In the genomic region with DNA sequence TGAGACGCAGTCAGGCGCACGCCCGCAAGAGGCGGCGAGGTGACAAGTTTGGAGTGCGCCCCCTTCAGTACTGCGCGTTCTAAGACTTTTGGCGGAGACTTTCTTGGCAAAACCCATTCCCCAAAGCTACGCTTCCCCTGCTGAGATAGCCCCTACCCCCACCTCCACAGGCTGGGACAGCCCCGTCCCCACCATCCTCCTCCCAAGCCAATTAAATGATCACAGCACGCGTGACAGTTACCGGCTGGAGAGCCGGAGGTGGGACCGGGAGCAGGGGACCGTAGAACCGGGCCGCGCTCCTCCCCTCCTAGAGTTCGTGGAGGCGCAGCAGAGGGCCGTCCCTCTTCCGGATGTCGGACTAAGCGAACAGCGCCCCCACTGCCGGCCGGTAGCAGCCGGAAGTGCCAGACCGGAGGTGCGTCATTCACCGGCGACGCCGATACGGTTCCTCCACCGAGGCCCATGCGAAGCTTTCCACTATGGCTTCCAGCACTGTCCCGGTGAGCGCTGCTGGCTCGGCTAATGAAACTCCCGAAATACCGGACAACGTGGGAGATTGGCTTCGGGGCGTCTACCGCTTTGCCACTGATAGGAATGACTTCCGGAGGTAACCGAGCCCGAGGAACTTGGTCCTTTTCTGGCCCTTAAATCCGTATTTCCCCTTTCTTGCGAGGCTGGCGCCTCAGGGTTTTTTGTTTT, we compare ENCODE assay signal across 1 cellular context.
A peak's percentile ranks its signal among the peaks of the same experiment; 100 is the strongest.
TF ChIP-seq lines count a peak whose summit lies in the region.

A gene (plus strand): TSS at position 476 of the 699 bp plus-strand sequence. CDS start 4 bp downstream, at position 480.

TF ChIP-seq in HepG2, 621 proteins besides CTCF, POLR2A, EP300 and RAD21 (continued from another document and continues in another):
- peak; percentile 96 for TF ChIP-seq SIN3A (IDR thresholded peaks at IDR 0.05; ENCODE audit: borderline replicate concordance, low read depth, low read length)
- TF ChIP-seq MBNL3 (CRISPR knock-in tag; conservative IDR thresholded peaks at IDR 0.05): no peak
- TF ChIP-seq, protein P1, sequence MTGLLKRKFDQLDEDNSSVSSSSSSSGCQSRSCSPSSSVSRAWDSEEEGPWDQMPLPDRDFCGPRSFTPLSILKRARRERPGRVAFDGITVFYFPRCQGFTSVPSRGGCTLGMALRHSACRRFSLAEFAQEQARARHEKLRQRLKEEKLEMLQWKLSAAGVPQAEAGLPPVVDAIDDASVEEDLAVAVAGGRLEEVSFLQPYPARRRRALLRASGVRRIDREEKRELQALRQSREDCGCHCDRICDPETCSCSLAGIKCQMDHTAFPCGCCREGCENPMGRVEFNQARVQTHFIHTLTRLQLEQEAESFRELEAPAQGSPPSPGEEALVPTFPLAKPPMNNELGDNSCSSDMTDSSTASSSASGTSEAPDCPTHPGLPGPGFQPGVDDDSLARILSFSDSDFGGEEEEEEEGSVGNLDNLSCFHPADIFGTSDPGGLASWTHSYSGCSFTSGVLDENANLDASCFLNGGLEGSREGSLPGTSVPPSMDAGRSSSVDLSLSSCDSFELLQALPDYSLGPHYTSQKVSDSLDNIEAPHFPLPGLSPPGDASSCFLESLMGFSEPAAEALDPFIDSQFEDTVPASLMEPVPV (CRISPR knock-in tag; IDR thresholded peaks at IDR 0.05): no peak
- TF ChIP-seq ZSCAN20 (CRISPR knock-in tag; IDR thresholded peaks at IDR 0.05; ENCODE audit: borderline replicate concordance): no peak
- TF ChIP-seq ZNF501 (CRISPR knock-in tag; IDR thresholded peaks at IDR 0.05): peak; percentile 93
- TF ChIP-seq SNRNP70 (IDR thresholded peaks at IDR 0.05; ENCODE audit: low read depth, low read length): no peak
- no peak for TF ChIP-seq HOXA7 (CRISPR knock-in tag; IDR thresholded peaks at IDR 0.05)
- TF ChIP-seq ZFP82 (CRISPR knock-in tag; IDR thresholded peaks at IDR 0.05; ENCODE audit: borderline replicate concordance): peak; percentile 65
- TF ChIP-seq FOXO1 (CRISPR knock-in tag; IDR thresholded peaks at IDR 0.05): peak; percentile 77
- no peak for TF ChIP-seq KDM6A (CRISPR knock-in tag; IDR thresholded peaks at IDR 0.05; ENCODE audit: low read depth)
- TF ChIP-seq, protein P2, sequence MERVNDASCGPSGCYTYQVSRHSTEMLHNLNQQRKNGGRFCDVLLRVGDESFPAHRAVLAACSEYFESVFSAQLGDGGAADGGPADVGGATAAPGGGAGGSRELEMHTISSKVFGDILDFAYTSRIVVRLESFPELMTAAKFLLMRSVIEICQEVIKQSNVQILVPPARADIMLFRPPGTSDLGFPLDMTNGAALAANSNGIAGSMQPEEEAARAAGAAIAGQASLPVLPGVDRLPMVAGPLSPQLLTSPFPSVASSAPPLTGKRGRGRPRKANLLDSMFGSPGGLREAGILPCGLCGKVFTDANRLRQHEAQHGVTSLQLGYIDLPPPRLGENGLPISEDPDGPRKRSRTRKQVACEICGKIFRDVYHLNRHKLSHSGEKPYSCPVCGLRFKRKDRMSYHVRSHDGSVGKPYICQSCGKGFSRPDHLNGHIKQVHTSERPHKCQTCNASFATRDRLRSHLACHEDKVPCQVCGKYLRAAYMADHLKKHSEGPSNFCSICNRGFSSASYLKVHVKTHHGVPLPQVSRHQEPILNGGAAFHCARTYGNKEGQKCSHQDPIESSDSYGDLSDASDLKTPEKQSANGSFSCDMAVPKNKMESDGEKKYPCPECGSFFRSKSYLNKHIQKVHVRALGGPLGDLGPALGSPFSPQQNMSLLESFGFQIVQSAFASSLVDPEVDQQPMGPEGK (CRISPR knock-in tag; IDR thresholded peaks at IDR 0.05): peak; percentile 81; the same call in 1 of the 2 replicates
- TF ChIP-seq BHLHE40 (IDR thresholded peaks at IDR 0.05; ENCODE audit: low read length): no peak
- TF ChIP-seq, protein P3, sequence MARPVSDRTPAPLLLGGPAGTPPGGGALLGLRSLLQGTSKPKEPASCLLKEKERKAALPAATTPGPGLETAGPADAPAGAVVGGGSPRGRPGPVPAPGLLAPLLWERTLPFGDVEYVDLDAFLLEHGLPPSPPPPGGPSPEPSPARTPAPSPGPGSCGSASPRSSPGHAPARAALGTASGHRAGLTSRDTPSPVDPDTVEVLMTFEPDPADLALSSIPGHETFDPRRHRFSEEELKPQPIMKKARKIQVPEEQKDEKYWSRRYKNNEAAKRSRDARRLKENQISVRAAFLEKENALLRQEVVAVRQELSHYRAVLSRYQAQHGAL (CRISPR knock-in tag; IDR thresholded peaks at IDR 0.05; ENCODE audit: not compliant biosample characterization): peak; percentile 74
- peak; percentile 66; the same call in 1 of the 2 replicates for TF ChIP-seq NFKB2 (CRISPR knock-in tag; IDR thresholded peaks at IDR 0.05; ENCODE audit: borderline replicate concordance)
- TF ChIP-seq MIER3 (CRISPR knock-in tag; IDR thresholded peaks at IDR 0.05; ENCODE audit: borderline replicate concordance): peak; percentile 93
- TF ChIP-seq TMF1 (CRISPR knock-in tag; IDR thresholded peaks at IDR 0.05; ENCODE audit: low read depth): no peak
- TF ChIP-seq ZC3H4 (CRISPR knock-in tag; IDR thresholded peaks at IDR 0.05; ENCODE audit: borderline replicate concordance): no peak
- TF ChIP-seq HIVEP1 (CRISPR knock-in tag; IDR thresholded peaks at IDR 0.05): no peak; the same call in none of the 2 replicates
- no peak for TF ChIP-seq NCOA1 (CRISPR knock-in tag; IDR thresholded peaks at IDR 0.05)
- TF ChIP-seq STAG1 (CRISPR knock-in tag; IDR thresholded peaks at IDR 0.05): peak; percentile 21
- TF ChIP-seq FOXP1 (IDR thresholded peaks at IDR 0.05): no peak
- TF ChIP-seq FOXP1 (CRISPR knock-in tag; IDR thresholded peaks at IDR 0.05): peak; percentile 38
- TF ChIP-seq, protein P4, sequence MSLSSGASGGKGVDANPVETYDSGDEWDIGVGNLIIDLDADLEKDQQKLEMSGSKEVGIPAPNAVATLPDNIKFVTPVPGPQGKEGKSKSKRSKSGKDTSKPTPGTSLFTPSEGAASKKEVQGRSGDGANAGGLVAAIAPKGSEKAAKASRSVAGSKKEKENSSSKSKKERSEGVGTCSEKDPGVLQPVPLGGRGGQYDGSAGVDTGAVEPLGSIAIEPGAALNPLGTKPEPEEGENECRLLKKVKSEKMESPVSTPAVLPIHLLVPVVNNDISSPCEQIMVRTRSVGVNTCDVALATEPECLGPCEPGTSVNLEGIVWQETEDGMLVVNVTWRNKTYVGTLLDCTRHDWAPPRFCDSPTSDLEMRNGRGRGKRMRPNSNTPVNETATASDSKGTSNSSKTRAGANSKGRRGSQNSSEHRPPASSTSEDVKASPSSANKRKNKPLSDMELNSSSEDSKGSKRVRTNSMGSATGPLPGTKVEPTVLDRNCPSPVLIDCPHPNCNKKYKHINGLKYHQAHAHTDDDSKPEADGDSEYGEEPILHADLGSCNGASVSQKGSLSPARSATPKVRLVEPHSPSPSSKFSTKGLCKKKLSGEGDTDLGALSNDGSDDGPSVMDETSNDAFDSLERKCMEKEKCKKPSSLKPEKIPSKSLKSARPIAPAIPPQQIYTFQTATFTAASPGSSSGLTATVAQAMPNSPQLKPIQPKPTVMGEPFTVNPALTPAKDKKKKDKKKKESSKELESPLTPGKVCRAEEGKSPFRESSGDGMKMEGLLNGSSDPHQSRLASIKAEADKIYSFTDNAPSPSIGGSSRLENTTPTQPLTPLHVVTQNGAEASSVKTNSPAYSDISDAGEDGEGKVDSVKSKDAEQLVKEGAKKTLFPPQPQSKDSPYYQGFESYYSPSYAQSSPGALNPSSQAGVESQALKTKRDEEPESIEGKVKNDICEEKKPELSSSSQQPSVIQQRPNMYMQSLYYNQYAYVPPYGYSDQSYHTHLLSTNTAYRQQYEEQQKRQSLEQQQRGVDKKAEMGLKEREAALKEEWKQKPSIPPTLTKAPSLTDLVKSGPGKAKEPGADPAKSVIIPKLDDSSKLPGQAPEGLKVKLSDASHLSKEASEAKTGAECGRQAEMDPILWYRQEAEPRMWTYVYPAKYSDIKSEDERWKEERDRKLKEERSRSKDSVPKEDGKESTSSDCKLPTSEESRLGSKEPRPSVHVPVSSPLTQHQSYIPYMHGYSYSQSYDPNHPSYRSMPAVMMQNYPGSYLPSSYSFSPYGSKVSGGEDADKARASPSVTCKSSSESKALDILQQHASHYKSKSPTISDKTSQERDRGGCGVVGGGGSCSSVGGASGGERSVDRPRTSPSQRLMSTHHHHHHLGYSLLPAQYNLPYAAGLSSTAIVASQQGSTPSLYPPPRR (CRISPR knock-in tag; IDR thresholded peaks at IDR 0.05; ENCODE audit: borderline replicate concordance): no peak; the same call in 1 of the 2 replicates
- TF ChIP-seq ZNF432 (CRISPR knock-in tag; IDR thresholded peaks at IDR 0.05; ENCODE audit: borderline replicate concordance): no peak
- no peak for TF ChIP-seq KAT2B (IDR thresholded peaks at IDR 0.05; ENCODE audit: borderline replicate concordance, low read depth, low read length)
- peak; percentile 85 for TF ChIP-seq TBX2 (CRISPR knock-in tag; IDR thresholded peaks at IDR 0.05; ENCODE audit: borderline replicate concordance)
- no peak for TF ChIP-seq NFATC3 (CRISPR knock-in tag; IDR thresholded peaks at IDR 0.05)
- no peak for TF ChIP-seq MYNN (CRISPR knock-in tag; IDR thresholded peaks at IDR 0.05; ENCODE audit: low read depth)
- TF ChIP-seq ISX (CRISPR knock-in tag; conservative IDR thresholded peaks at IDR 0.05): no peak
- peak; percentile 97 for TF ChIP-seq IRF2 (CRISPR knock-in tag; IDR thresholded peaks at IDR 0.05)
- TF ChIP-seq CCAR2 (optimal IDR thresholded peaks at IDR 0.05; ENCODE audit: low read depth, low read length): no peak
- TF ChIP-seq, protein P5, sequence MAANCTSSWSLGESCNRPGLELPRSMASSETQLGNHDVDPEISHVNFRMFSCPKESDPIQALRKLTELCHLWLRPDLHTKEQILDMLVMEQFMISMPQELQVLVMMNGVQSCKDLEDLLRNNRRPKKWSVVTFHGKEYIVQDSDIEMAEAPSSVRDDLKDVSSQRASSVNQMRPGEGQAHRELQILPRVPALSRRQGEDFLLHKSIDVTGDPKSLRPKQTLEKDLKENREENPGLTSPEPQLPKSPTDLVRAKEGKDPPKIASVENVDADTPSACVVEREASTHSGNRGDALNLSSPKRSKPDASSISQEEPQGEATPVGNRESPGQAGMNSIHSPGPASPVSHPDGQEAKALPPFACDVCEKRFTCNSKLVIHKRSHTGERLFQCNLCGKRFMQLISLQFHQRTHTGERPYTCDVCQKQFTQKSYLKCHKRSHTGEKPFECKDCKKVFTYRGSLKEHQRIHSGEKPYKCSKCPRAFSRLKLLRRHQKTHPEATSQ (CRISPR knock-in tag; IDR thresholded peaks at IDR 0.05; ENCODE audit: borderline replicate concordance): peak; percentile 89; the same call in 1 of the 2 replicates
- peak; percentile 41; the same call in 1 of the 2 replicates for TF ChIP-seq ZZZ3 (CRISPR knock-in tag; IDR thresholded peaks at IDR 0.05; ENCODE audit: borderline replicate concordance)
- TF ChIP-seq HNF4G (IDR thresholded peaks at IDR 0.05; ENCODE audit: borderline replicate concordance, low read depth, low read length): no peak
- TF ChIP-seq HNF4G (CRISPR knock-in tag; IDR thresholded peaks at IDR 0.05; ENCODE audit: borderline replicate concordance, low read depth): peak; percentile 64; the same call in 1 of the 2 replicates
- TF ChIP-seq, protein P6, sequence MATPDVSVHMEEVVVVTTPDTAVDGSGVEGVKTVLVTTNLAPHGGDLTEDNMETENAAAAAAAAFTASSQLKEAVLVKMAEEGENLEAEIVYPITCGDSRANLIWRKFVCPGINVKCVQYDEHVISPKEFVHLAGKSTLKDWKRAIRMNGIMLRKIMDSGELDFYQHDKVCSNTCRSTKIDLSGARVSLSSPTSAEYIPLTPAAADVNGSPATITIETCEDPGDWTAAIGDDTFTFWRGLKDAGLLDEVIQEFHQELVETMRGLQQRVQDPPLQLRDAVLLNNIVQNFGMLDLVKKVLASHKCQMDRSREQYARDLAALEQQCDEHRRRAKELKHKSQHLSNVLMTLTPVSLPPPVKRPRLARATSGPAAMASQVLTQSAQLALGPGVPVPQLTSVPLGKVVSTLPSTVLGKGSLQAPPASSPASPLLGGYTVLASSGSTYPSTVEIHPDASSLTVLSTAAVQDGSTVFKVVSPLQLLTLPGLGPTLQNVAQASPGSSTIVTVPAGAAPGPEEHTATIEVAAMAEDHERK (CRISPR knock-in tag; IDR thresholded peaks at IDR 0.05; ENCODE audit: low read depth): peak; percentile 48; the same call in 1 of the 2 replicates
- TF ChIP-seq ZBTB8A (CRISPR knock-in tag; IDR thresholded peaks at IDR 0.05; ENCODE audit: borderline replicate concordance, low read depth): no peak
- TF ChIP-seq, protein P7, sequence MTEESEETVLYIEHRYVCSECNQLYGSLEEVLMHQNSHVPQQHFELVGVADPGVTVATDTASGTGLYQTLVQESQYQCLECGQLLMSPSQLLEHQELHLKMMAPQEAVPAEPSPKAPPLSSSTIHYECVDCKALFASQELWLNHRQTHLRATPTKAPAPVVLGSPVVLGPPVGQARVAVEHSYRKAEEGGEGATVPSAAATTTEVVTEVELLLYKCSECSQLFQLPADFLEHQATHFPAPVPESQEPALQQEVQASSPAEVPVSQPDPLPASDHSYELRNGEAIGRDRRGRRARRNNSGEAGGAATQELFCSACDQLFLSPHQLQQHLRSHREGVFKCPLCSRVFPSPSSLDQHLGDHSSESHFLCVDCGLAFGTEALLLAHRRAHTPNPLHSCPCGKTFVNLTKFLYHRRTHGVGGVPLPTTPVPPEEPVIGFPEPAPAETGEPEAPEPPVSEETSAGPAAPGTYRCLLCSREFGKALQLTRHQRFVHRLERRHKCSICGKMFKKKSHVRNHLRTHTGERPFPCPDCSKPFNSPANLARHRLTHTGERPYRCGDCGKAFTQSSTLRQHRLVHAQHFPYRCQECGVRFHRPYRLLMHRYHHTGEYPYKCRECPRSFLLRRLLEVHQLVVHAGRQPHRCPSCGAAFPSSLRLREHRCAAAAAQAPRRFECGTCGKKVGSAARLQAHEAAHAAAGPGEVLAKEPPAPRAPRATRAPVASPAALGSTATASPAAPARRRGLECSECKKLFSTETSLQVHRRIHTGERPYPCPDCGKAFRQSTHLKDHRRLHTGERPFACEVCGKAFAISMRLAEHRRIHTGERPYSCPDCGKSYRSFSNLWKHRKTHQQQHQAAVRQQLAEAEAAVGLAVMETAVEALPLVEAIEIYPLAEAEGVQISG (CRISPR knock-in tag; IDR thresholded peaks at IDR 0.05): peak; percentile 99
- TF ChIP-seq, protein P8, sequence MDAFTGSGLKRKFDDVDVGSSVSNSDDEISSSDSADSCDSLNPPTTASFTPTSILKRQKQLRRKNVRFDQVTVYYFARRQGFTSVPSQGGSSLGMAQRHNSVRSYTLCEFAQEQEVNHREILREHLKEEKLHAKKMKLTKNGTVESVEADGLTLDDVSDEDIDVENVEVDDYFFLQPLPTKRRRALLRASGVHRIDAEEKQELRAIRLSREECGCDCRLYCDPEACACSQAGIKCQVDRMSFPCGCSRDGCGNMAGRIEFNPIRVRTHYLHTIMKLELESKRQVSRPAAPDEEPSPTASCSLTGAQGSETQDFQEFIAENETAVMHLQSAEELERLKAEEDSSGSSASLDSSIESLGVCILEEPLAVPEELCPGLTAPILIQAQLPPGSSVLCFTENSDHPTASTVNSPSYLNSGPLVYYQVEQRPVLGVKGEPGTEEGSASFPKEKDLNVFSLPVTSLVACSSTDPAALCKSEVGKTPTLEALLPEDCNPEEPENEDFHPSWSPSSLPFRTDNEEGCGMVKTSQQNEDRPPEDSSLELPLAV (CRISPR knock-in tag; conservative IDR thresholded peaks at IDR 0.05; ENCODE audit: low read depth): no peak
- no peak; the same call in 1 of the 2 replicates for TF ChIP-seq ZNF329 (CRISPR knock-in tag; IDR thresholded peaks at IDR 0.05; ENCODE audit: low read depth)
- peak; percentile 10; the same call in 1 of the 2 replicates for TF ChIP-seq ZNF670 (CRISPR knock-in tag; IDR thresholded peaks at IDR 0.05; ENCODE audit: borderline replicate concordance)
- TF ChIP-seq SP1 (IDR thresholded peaks at IDR 0.05): no peak
- peak; percentile 84 for TF ChIP-seq SP1 (CRISPR knock-in tag; IDR thresholded peaks at IDR 0.05)
- peak; percentile 58; the same call in 1 of the 2 replicates for TF ChIP-seq TBX3 (IDR thresholded peaks at IDR 0.05; ENCODE audit: borderline replicate concordance)
- TF ChIP-seq ZNF180 (CRISPR knock-in tag; IDR thresholded peaks at IDR 0.05; ENCODE audit: borderline replicate concordance, low read depth): 0 out of 2 replicates have a peak, but pooled peaks have one; percentile 44
